ENCODE assay signal across 13 cellular contexts in the genomic region with DNA sequence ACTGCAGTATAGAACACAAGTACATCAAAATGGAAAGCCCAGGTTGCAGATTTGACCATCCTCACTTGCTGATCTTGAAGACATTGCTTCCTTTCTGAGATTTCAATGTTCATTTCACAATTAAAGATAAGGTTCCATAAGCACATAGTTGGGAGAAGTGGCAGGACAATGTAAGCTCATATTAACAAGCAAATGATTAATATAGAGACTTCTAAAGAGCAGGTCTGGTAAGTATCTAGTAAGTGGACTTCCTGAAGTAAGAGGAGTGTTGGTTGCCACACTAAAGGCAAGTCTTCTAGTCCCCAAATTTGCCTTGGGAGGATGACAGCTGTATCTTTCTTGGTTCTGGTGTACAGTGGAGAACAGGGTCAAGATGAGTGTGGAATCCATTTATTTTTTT. TPM values are rescaled to one million over a fixed set of nuclear protein-coding genes. Genes with fewer than 3 reads are reported as not detected.
DNase-seq lines count a peak whose midpoint lies in the region; ATAC-seq, FAIRE-seq and TF ChIP-seq lines count a peak whose summit lies in the region.
"Had no signal": no experiment of that assay in that cellular context is flagged by ENCODE, and none has a peak within 500 bp of the region (broad histone marks: within the 10 kb centered on the region; RNA-seq: fewer than 3 reads in every experiment).

No MANE protein-coding gene starts in this region.

- peaks cover 12% of the 10 kb centered on the region for H3K79me2 ChIP-seq in neural cell (replicated peaks; ENCODE audit: insufficient read depth, low read length)

- TF ChIP-seq CTCF in left ventricle myocardium inferior (IDR thresholded peaks at IDR 0.05; ENCODE audit: borderline replicate concordance) = no peak
- no peak for TF ChIP-seq CTCF in neural cell (IDR thresholded peaks at IDR 0.05; ENCODE audit: poor library complexity, severe bottlenecking)
- TF ChIP-seq CTCF in uterus (IDR thresholded peaks at IDR 0.05) = no peak
- no peak for TF ChIP-seq CTCF in GM13976 (IDR thresholded peaks at IDR 0.05; ENCODE audit: borderline replicate concordance, control extremely low read depth, extremely low read depth, insufficient read depth, missing control alignments)

- no peak overlapping the region for H3K4me2 ChIP-seq in neural cell (ENCODE audit: low read length)

- TF ChIP-seq EP300 in neural cell (conservative IDR thresholded peaks at IDR 0.05; ENCODE audit: poor library complexity, severe bottlenecking) = no peak

- no peaks in the 10 kb centered on the region for H3F3A ChIP-seq in neural cell (ENCODE audit: insufficient read depth, low read length, poor library complexity, severe bottlenecking)

- in situ Hi-C loops in GM13976 (cut with MboI; ENCODE audit: low sequenced_read_pairs, unreplicated experiment) = no loop called here

- no peaks in the 10 kb centered on the region for H3K9me2 ChIP-seq in neural cell (ENCODE audit: insufficient read depth, low read length)

- no peaks in the 10 kb centered on the region for H4K20me1 ChIP-seq in neural cell (ENCODE audit: insufficient read depth)

- H3K27ac ChIP-seq in left ventricle myocardium inferior (replicated peaks) (peak overlapping the region; percentile 100), neural cell (ENCODE audit: low read length) (no peak overlapping the region), uterus (peak overlapping the region; percentile 93 to 99)
- H3K27ac ChIP-seq: neutrophil had no signal

- H3K9me3 ChIP-seq in left ventricle myocardium inferior (replicated peaks) (no peaks in the 10 kb centered on the region), endocrine pancreas (ENCODE audit: control insufficient read depth, low read length) (no peaks in the 10 kb centered on the region), neural cell (ENCODE audit: low read length) (no peaks in the 10 kb centered on the region), uterus (no peaks in the 10 kb centered on the region)
- H3K9me3 ChIP-seq: neutrophil had no signal

- intact Hi-C loops in left ventricle myocardium inferior (cut with micrococcal nuclease) (loop anchor here (2.0 kb wide), 1 partner anchor 289 kb away; no protein-coding TSS in a partner anchor), Right ventricle myocardium superior (cut with DNase I) (loop anchor here (1.0 to 5.0 kb wide), 3 partner anchors 103 to 293 kb away; no protein-coding TSS in a partner anchor), uterus (cut with DNase I; ENCODE audit: low total_unique reads) (loop anchor here (5.0 kb wide), 1 partner anchor 293 kb away; no protein-coding TSS in a partner anchor)

- H3K36me3 ChIP-seq in left ventricle myocardium inferior (no peaks in the 10 kb centered on the region), endocrine pancreas (ENCODE audit: control insufficient read depth, insufficient read depth, low read length) (no peaks in the 10 kb centered on the region), neural cell (ENCODE audit: insufficient read depth, low read length) (no peaks in the 10 kb centered on the region), uterus (no peaks in the 10 kb centered on the region)
- H3K36me3 ChIP-seq: neutrophil had no signal

- FAIRE-seq in RCC 7860 (lab: Jason Lieb, UNC) = no peak
- FAIRE-seq: G401.6 had no signal

- H3K9ac ChIP-seq in endocrine pancreas (ENCODE audit: control insufficient read depth, insufficient read depth, low read length) (no peak overlapping the region), neural cell (ENCODE audit: low read length) (no peak overlapping the region)

- no peaks in the 10 kb centered on the region for H3K27me3 ChIP-seq in left ventricle myocardium inferior (ENCODE audit: low read depth)
- H3K27me3 ChIP-seq in endocrine pancreas (ENCODE audit: control insufficient read depth, insufficient read depth, low read length) = no peaks in the 10 kb centered on the region
- peaks cover 4% of the 10 kb centered on the region for H3K27me3 ChIP-seq in neural cell (ENCODE audit: insufficient read depth, low read depth, low read length)
- H3K27me3 ChIP-seq in uterus = no peaks in the 10 kb centered on the region

- no peak for TF ChIP-seq RAD21 in neural cell (conservative IDR thresholded peaks at IDR 0.05)

- peak overlapping the region; percentile 84 for H3K4me3 ChIP-seq in left ventricle myocardium inferior
- H3K4me3 ChIP-seq in endocrine pancreas (ENCODE audit: control insufficient read depth, insufficient read depth, low read length) = peak overlapping the region; percentile 43
- peak overlapping the region; percentile 68 for H3K4me3 ChIP-seq in neural cell (ENCODE audit: low read length)
- H3K4me3 ChIP-seq in uterus = no peak overlapping the region

- DNase-seq in left ventricle myocardium inferior (no peak), Right ventricle myocardium superior (no peak), uterus (no peak), GM13976 (ENCODE audit: low spot score) (no peak), RCC 7860 (ENCODE audit: low spot score) (no peak)
- DNase-seq in stimulated activated CD4-positive, alpha-beta T cell treated with anti-CD3 and anti-CD28 coated beads, Interleukin-2, amount 100 ng/mL, for 24 hours = no peak
- DNase-seq: activated naive CD4-positive, alpha-beta T cell treated with anti-CD3 and anti-CD28 coated beads, Interleukin-2, amount 50 U/mL, for 16 hours; effector memory CD8-positive, alpha-beta T cell; Kasumi-1 had no signal

- H3K4me1 ChIP-seq in left ventricle myocardium inferior = peaks cover 82% of the 10 kb centered on the region
- peaks cover 4% of the 10 kb centered on the region for H3K4me1 ChIP-seq in endocrine pancreas (ENCODE audit: control insufficient read depth, insufficient read depth, low read length)
- peaks cover 0 to 5% of the 10 kb centered on the region in 2 donors for H3K4me1 ChIP-seq in uterus

- no peak for ATAC-seq in Right ventricle myocardium superior (ENCODE audit: poor library complexity)

- TF ChIP-seq POLR2A in uterus (IDR thresholded peaks at IDR 0.05) = no peak

- no peak overlapping the region for H2AFZ ChIP-seq in neural cell (ENCODE audit: low read depth, low read length)

TF ChIP-seq in neural cell, 6 proteins besides CTCF, POLR2A, EP300 and RAD21:
- TF ChIP-seq POLR2AphosphoS5 (IDR thresholded peaks at IDR 0.05) = no peak
TF ChIP-seq in neural cell: peak in this region for 0.

RNA-seq across cellular contexts. Expression of gene PTPRM, which starts 1.4 kb away (rescaled TPM):
- total RNA-seq in left ventricle myocardium inferior = 132 TPM
- 101 TPM for total RNA-seq in Right ventricle myocardium superior
- 114 and 126 TPM in 2 replicates for polyA plus RNA-seq in neural cell
- 210 and 235 TPM in 2 replicates for polyA minus RNA-seq in neural cell
- 100 to 1,000 TPM in 1 of 4 donors, 10 to 100 TPM in 3; 62.0 to 127 (median 85.7) TPM for total RNA-seq in uterus

Comparison
In these comparisons a context has a peak if more than half of its experiments do, and no peak if none do; other contexts are left out.
1. H3K4me3 ChIP-seq: peak in left ventricle myocardium inferior (single experiment), endocrine pancreas (single experiment) and neural cell (single experiment); none in uterus (0 of 2).